ENCODE assay signal across 2 cellular contexts in genomic region chr11:78217650-78218541, GRCh38.
TF ChIP-seq lines count a peak whose summit lies in the region.

No MANE protein-coding gene starts in this region.

TF ChIP-seq in WTC11, 78 proteins besides CTCF, POLR2A, EP300 and RAD21:
- TF ChIP-seq STAT6 (CRISPR knock-in tag; conservative IDR thresholded peaks at IDR 0.05; ENCODE audit: low read depth) (no peak), NR2C2 (CRISPR knock-in tag; IDR thresholded peaks at IDR 0.05) (no peak), JUN (CRISPR knock-in tag; IDR thresholded peaks at IDR 0.05) (no peak), ZBTB43 (CRISPR knock-in tag; IDR thresholded peaks at IDR 0.05) (no peak), SOX15 (CRISPR knock-in tag; IDR thresholded peaks at IDR 0.05) (no peak), RORB (CRISPR knock-in tag; IDR thresholded peaks at IDR 0.05) (no peak), JAZF1 (CRISPR knock-in tag; IDR thresholded peaks at IDR 0.05) (no peak)
- TF ChIP-seq, protein P1, sequence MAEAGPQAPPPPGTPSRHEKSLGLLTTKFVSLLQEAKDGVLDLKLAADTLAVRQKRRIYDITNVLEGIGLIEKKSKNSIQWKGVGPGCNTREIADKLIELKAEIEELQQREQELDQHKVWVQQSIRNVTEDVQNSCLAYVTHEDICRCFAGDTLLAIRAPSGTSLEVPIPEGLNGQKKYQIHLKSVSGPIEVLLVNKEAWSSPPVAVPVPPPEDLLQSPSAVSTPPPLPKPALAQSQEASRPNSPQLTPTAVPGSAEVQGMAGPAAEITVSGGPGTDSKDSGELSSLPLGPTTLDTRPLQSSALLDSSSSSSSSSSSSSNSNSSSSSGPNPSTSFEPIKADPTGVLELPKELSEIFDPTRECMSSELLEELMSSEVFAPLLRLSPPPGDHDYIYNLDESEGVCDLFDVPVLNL (CRISPR knock-in tag; IDR thresholded peaks at IDR 0.05; ENCODE audit: borderline replicate concordance, low read depth): no peak

TF ChIP-seq in HepG2, 621 proteins besides CTCF, POLR2A, EP300 and RAD21:
- TF ChIP-seq ZNF609 (CRISPR knock-in tag; IDR thresholded peaks at IDR 0.05; ENCODE audit: borderline replicate concordance): no peak
- TF ChIP-seq, protein P2, sequence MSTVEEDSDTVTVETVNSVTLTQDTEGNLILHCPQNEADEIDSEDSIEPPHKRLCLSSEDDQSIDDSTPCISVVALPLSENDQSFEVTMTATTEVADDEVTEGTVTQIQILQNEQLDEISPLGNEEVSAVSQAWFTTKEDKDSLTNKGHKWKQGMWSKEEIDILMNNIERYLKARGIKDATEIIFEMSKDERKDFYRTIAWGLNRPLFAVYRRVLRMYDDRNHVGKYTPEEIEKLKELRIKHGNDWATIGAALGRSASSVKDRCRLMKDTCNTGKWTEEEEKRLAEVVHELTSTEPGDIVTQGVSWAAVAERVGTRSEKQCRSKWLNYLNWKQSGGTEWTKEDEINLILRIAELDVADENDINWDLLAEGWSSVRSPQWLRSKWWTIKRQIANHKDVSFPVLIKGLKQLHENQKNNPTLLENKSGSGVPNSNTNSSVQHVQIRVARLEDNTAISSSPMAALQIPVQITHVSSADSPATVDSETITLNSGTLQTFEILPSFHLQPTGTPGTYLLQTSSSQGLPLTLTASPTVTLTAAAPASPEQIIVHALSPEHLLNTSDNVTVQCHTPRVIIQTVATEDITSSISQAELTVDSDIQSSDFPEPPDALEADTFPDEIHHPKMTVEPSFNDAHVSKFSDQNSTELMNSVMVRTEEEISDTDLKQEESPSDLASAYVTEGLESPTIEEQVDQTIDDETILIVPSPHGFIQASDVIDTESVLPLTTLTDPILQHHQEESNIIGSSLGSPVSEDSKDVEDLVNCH (CRISPR knock-in tag; IDR thresholded peaks at IDR 0.05): no peak
- TF ChIP-seq, protein P3, sequence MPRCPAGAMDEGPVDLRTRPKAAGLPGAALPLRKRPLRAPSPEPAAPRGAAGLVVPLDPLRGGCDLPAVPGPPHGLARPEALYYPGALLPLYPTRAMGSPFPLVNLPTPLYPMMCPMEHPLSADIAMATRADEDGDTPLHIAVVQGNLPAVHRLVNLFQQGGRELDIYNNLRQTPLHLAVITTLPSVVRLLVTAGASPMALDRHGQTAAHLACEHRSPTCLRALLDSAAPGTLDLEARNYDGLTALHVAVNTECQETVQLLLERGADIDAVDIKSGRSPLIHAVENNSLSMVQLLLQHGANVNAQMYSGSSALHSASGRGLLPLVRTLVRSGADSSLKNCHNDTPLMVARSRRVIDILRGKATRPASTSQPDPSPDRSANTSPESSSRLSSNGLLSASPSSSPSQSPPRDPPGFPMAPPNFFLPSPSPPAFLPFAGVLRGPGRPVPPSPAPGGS (CRISPR knock-in tag; IDR thresholded peaks at IDR 0.05): no peak
- TF ChIP-seq ZSCAN12 (CRISPR knock-in tag; IDR thresholded peaks at IDR 0.05): no peak
- no peak for TF ChIP-seq ZNF562 (CRISPR knock-in tag; IDR thresholded peaks at IDR 0.05; ENCODE audit: borderline replicate concordance)
- no peak for TF ChIP-seq SPEN (CRISPR knock-in tag; IDR thresholded peaks at IDR 0.05; ENCODE audit: low read depth)
- TF ChIP-seq SNRNP70 (IDR thresholded peaks at IDR 0.05; ENCODE audit: low read depth, low read length): no peak
- no peak for TF ChIP-seq KDM6A (CRISPR knock-in tag; IDR thresholded peaks at IDR 0.05; ENCODE audit: low read depth)
- TF ChIP-seq DZIP1 (CRISPR knock-in tag; IDR thresholded peaks at IDR 0.05): no peak
- TF ChIP-seq ZNF274 (CRISPR knock-in tag; IDR thresholded peaks at IDR 0.05): no peak
- no peak for TF ChIP-seq MZF1 (CRISPR knock-in tag; IDR thresholded peaks at IDR 0.05; ENCODE audit: borderline replicate concordance)
